1 cellular context compared by ENCODE assay signal in the genomic region with DNA sequence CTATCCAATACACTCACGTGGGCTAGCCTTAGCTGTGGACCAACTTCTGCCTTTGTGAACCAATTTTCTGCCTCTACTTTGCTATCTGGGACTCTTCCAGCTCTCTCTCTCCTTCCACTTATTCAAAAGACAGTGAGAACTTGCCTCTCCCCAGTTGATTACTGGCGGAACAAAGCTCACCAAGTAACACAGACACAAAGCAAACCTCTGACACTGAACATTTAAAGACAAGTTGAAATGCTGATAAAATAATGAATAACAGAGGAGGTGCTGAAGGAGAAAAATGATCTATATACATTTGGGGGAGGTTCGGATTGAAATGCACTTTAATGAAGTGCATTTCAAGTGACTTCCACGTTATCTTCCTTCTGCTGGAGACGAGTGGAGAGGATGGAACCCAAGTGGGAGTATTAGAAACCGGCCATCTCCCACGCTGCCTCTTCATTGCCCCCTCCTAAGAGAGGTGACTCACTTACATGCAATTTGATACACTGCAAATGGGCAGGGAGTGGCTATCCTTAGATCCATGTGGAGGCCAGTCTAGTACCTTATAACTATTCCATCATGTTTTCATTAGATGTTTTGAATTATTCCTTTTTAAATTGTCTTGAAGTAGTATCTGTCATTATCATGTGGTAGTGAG.
TF ChIP-seq lines count a peak whose summit lies in the region.

No MANE protein-coding gene starts in this region.

TF ChIP-seq in H1, 55 proteins besides CTCF, POLR2A, EP300 and RAD21 (continued from another document):
- TF ChIP-seq NANOG (IDR thresholded peaks at IDR 0.05; ENCODE audit: insufficient read depth, low read depth, low read length, poor library complexity, severe bottlenecking), result no peak
- TF ChIP-seq SUZ12 (IDR thresholded peaks at IDR 0.05; ENCODE audit: low read length), result no peak
- no peak for TF ChIP-seq POLR2AphosphoS5 (IDR thresholded peaks at IDR 0.05; ENCODE audit: low read depth, low read length)
